ENCODE assay signal across 8 cellular contexts in genomic region chr9:4662989-4663792, GRCh38. TPM values are rescaled to one million over a fixed set of nuclear protein-coding genes. Genes with fewer than 3 reads are reported as not detected.
A peak's percentile ranks its signal among the peaks of the same experiment; 100 is the strongest.
DNase-seq lines count a peak whose midpoint lies in the region; ATAC-seq and TF ChIP-seq lines count a peak whose summit lies in the region.

No MANE protein-coding gene starts in this region.

- peaks cover 60% of the 10 kb centered on the region for H3K4me1 Mint-ChIP-seq in activated CD4-positive, alpha-beta T cell treated with anti-CD3 and anti-CD28 coated beads for 36 hours
- H3K4me1 Mint-ChIP-seq in endodermal cell = peaks cover 39% of the 10 kb centered on the region

- no peak for TF ChIP-seq CTCF in endodermal cell (conservative IDR thresholded peaks at IDR 0.05)

- H3K27ac ChIP-seq in endodermal cell (ENCODE audit: low read depth, low read length) (no peak overlapping the region), SJCRH30 (no peak overlapping the region)

- peak overlapping the region; percentile 70 for H3K9ac ChIP-seq in endodermal cell (ENCODE audit: extremely low read depth, low read length, poor library complexity, severe bottlenecking)

- no peak for ATAC-seq in activated CD4-positive, alpha-beta T cell treated with anti-CD3 and anti-CD28 coated beads for 36 hours

- H3K4me3 Mint-ChIP-seq in activated CD4-positive, alpha-beta T cell treated with anti-CD3 and anti-CD28 coated beads for 36 hours = peak overlapping the region; percentile 82
- peak overlapping the region; percentile 73 for H3K4me3 Mint-ChIP-seq in endodermal cell

- H3K36me3 Mint-ChIP-seq in activated CD4-positive, alpha-beta T cell treated with anti-CD3 and anti-CD28 coated beads for 36 hours (ENCODE audit: low read depth) = peaks cover 3% of the 10 kb centered on the region
- peaks cover 3% of the 10 kb centered on the region for H3K36me3 Mint-ChIP-seq in endodermal cell (ENCODE audit: low read depth)

- POLR2A ChIA-PET in activated CD4-positive, alpha-beta T cell treated with anti-CD3 and anti-CD28 coated beads for 36 hours (lab: Charles Lee) = no interaction called here

- CTCF ChIA-PET in activated CD4-positive, alpha-beta T cell treated with anti-CD3 and anti-CD28 coated beads for 36 hours (lab: Charles Lee) = interaction anchor here (1.9 kb wide), 1 partner anchor 59 kb away, joined by 4 read pairs; no protein-coding TSS in a partner anchor

- DNase-seq in activated CD4-positive, alpha-beta T cell treated with anti-CD3 and anti-CD28 coated beads for 36 hours = no peak
- no peak for DNase-seq in activated CD4-positive, alpha-beta T cell treated with anti-CD3 and anti-CD28 coated beads, Interleukin-2, amount 50 U/mL, for 1 hour
- DNase-seq in OCI-M1 (lab: John Stamatoyannopoulos, UW) = peak; percentile 93
- DNase-seq in endodermal cell = no peak
- no peak for DNase-seq in activated gamma-delta T cell (lab: John Stamatoyannopoulos, UW)
- no peak for DNase-seq in SJCRH30
- no peak for DNase-seq in globus pallidus (ENCODE audit: low spot score)

- WGBS in endodermal cell (ENCODE audit: insufficient coverage in 1 of 2, insufficient read length in 1 of 2), 2 experiments = 57 to 65% methylated on average over 11 to 13 of the region's 13 CpGs

- H3K4me1 ChIP-seq in endodermal cell (ENCODE audit: control insufficient read depth, insufficient read depth, low read length) = peaks cover 10% of the 10 kb centered on the region
- peaks cover 28% of the 10 kb centered on the region for H3K4me1 ChIP-seq in neuron (ENCODE audit: insufficient read depth, low read length)
- no peaks in the 10 kb centered on the region for H3K4me1 ChIP-seq in SJCRH30

- peak overlapping the region; percentile 84 for H3K27ac Mint-ChIP-seq in activated CD4-positive, alpha-beta T cell treated with anti-CD3 and anti-CD28 coated beads for 36 hours
- H3K27ac Mint-ChIP-seq in endodermal cell = peak overlapping the region; percentile 33

- no peaks in the 10 kb centered on the region for H3K9me3 Mint-ChIP-seq in activated CD4-positive, alpha-beta T cell treated with anti-CD3 and anti-CD28 coated beads for 36 hours (ENCODE audit: low read depth)
- H3K9me3 Mint-ChIP-seq in endodermal cell = no peaks in the 10 kb centered on the region

- no peak overlapping the region for H2AFZ ChIP-seq in neuron (ENCODE audit: low read depth, low read length)

- H3K36me3 ChIP-seq in endodermal cell (ENCODE audit: control insufficient read depth, insufficient read depth, low read length) = no peaks in the 10 kb centered on the region
- no peaks in the 10 kb centered on the region for H3K36me3 ChIP-seq in neuron (ENCODE audit: insufficient read depth, low read length)
- no peaks in the 10 kb centered on the region for H3K36me3 ChIP-seq in SJCRH30

- H3K27me3 Mint-ChIP-seq in activated CD4-positive, alpha-beta T cell treated with anti-CD3 and anti-CD28 coated beads for 36 hours = no peaks in the 10 kb centered on the region
- peaks cover 1% of the 10 kb centered on the region for H3K27me3 Mint-ChIP-seq in endodermal cell (ENCODE audit: insufficient read depth)

- no peaks in the 10 kb centered on the region for H3K9me3 ChIP-seq in endodermal cell (ENCODE audit: control insufficient read depth, low read length)
- H3K9me3 ChIP-seq in neuron (ENCODE audit: low read length) = no peaks in the 10 kb centered on the region
- H3K9me3 ChIP-seq in SJCRH30 (replicated peaks) = no peaks in the 10 kb centered on the region

- H3K27me3 ChIP-seq in endodermal cell (ENCODE audit: control insufficient read depth, insufficient read depth, low read length, poor library complexity, severe bottlenecking) (no peaks in the 10 kb centered on the region), neuron (ENCODE audit: insufficient read depth, low read length) (no peaks in the 10 kb centered on the region), SJCRH30 (no peaks in the 10 kb centered on the region)

- intact Hi-C loops in activated CD4-positive, alpha-beta T cell treated with anti-CD3 and anti-CD28 coated beads for 36 hours (cut with DNase I, micrococcal nuclease) = loop anchor here (1.0 to 10.0 kb wide), 6 partner anchors 16 to 1818 kb away; partner anchors contain the start of genes CDC37L1 (in 2 of the 2), AK3 (in 1 of the 2), JAK2 (in 1 of the 2) and PUM3 (in 1 of the 2)

- peak overlapping the region; percentile 82 for H3K4me3 ChIP-seq in endodermal cell (ENCODE audit: low read length)
- H3K4me3 ChIP-seq in neuron (ENCODE audit: low read length) = peak overlapping the region; percentile 61
- no peak overlapping the region for H3K4me3 ChIP-seq in SJCRH30

RNA-seq across cellular contexts. Expression of gene PLPP6, which starts 1.1 kb away (rescaled TPM):
- total RNA-seq in activated CD4-positive, alpha-beta T cell treated with anti-CD3 and anti-CD28 coated beads for 36 hours = 1 to 10 TPM; 4.3 to 5.0 TPM
- total RNA-seq in endodermal cell = 10 to 100 TPM; 13.1 to 19.6 TPM
- 13.0 TPM for polyA plus RNA-seq in endodermal cell (2013, experiment 1 of 2)
- 10.3 TPM for polyA plus RNA-seq in endodermal cell (2013, experiment 2 of 2)
- total RNA-seq in SJCRH30 (2014; rRNA removed; shearing (Covaris generic)) = 1.3 and 1.4 TPM in 2 replicates

RNA-seq across cellular contexts. Expression of gene SPATA6L, which starts 3.1 kb away (rescaled TPM):
- under 1 TPM; 0.21 to 0.30 TPM for total RNA-seq in activated CD4-positive, alpha-beta T cell treated with anti-CD3 and anti-CD28 coated beads for 36 hours
- 1 to 10 TPM; 1.2 to 2.0 TPM for total RNA-seq in endodermal cell
- polyA plus RNA-seq in endodermal cell (2013, experiment 1 of 2) = 0.89 TPM
- polyA plus RNA-seq in endodermal cell (2013, experiment 2 of 2) = 0.95 TPM
- total RNA-seq in SJCRH30 (2014; rRNA removed; shearing (Covaris generic)) = 0.28 TPM in 1 of 2 replicates, not detected in the other

RNA-seq across cellular contexts. Expression of gene CDC37L1, which starts 16.2 kb away (rescaled TPM):
- total RNA-seq in activated CD4-positive, alpha-beta T cell treated with anti-CD3 and anti-CD28 coated beads for 36 hours = 1 to 10 TPM; 8.0 to 9.8 TPM
- total RNA-seq in endodermal cell = 10 to 100 TPM; 18.4 to 22.2 TPM
- polyA plus RNA-seq in endodermal cell (2013, experiment 1 of 2) = 10.1 TPM
- 10.5 TPM for polyA plus RNA-seq in endodermal cell (2013, experiment 2 of 2)
- 9.9 and 12.6 TPM in 2 replicates for total RNA-seq in SJCRH30 (2014; rRNA removed; shearing (Covaris generic))
